Comparison of ENCODE assay signal across 13 cellular contexts in the genomic region with DNA sequence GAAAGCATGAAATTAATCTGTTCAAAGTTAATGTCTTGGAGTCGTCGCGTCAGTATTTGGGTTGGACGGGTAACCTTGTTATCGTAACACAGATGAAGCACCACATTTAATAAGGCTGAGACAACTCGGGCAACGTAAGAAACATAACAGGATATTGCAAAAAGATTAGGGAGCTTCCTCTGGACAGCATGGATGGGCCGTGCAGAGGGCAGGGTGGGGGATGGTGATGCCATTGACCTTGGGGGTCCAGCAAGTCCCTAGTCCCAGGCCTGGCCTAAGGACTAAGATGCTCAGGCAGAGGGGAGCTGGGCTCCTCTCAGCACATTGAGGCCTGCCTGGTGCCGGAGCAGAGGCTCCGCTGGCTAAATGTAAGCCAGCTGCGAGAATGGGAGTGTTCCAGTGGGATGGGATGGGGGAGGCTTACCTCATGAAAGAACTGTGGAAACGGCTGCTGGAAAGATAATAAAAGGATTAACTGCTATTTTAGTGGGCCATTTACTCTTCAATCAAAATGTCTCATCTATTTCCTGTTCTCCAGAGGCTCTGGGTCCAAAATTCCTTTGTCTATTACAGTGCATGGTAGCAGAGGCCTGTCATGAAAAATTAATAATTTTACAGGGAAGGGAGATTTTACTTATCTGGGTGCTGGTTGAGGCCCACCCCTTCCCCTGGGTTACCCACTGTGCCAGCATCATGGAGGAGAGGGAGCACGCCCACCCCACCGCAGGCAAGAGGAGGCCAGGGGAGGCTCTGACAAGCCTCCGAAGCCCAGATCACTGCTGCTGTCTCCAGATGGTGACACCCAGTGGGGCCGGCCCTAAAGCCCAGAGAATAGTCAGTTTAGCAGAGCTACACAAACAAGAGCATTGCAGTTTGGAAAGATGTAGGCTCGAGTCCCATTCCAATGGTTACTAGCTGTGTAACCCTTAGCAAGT.
DNase-seq lines count a peak whose midpoint lies in the region; ATAC-seq lines count a peak whose summit lies in the region.
"Had no signal": no experiment of that assay in that cellular context is flagged by ENCODE, and none has a peak within 500 bp of the region (broad histone marks: within the 10 kb centered on the region; RNA-seq: fewer than 3 reads in every experiment).

No MANE protein-coding gene starts in this region.

- H3K9me3 Mint-ChIP-seq in stimulated activated effector memory CD8-positive, alpha-beta T cell treated with anti-CD3 and anti-CD28 coated beads, Interleukin-12 subunit alpha, Interleukin-12 subunit beta, amount 100 ng/mL, for 72 hours: no peaks in the 10 kb centered on the region
- H3K9me3 Mint-ChIP-seq: CD8-positive, alpha-beta memory T cell had no signal

- in situ Hi-C loops in G401 (cut with HindIII; ENCODE audit: low sequenced_read_pairs): no loop called here

- peak overlapping the region; percentile 74 for H3K27ac Mint-ChIP-seq in stimulated activated effector memory CD8-positive, alpha-beta T cell treated with anti-CD3 and anti-CD28 coated beads, Interleukin-12 subunit alpha, Interleukin-12 subunit beta, amount 100 ng/mL, for 72 hours

- peaks cover 6% of the 10 kb centered on the region for H3K36me3 Mint-ChIP-seq in stimulated activated effector memory CD8-positive, alpha-beta T cell treated with anti-CD3 and anti-CD28 coated beads, Interleukin-12 subunit alpha, Interleukin-12 subunit beta, amount 100 ng/mL, for 72 hours
- H3K36me3 Mint-ChIP-seq: CD8-positive, alpha-beta memory T cell had no signal

- peak; percentile 31 to 55 for ATAC-seq in left cardiac atrium
- ATAC-seq in stimulated activated effector memory CD8-positive, alpha-beta T cell treated with anti-CD3 and anti-CD28 coated beads, Interleukin-12 subunit alpha, Interleukin-12 subunit beta, amount 100 ng/mL, for 72 hours: no peak
- ATAC-seq: PC-3 had no signal

- intact Hi-C loops in left cardiac atrium (cut with DNase I): no loop called here

- peak; percentile 30 for DNase-seq in DMS 273 (lab: John Stamatoyannopoulos, UW; ENCODE audit: unreplicated experiment)
- DNase-seq in DMS 273 treated with DMSO at 0.1 percent for 48 hours (lab: John Stamatoyannopoulos, UW): no peak
- DNase-seq in activated CD8-positive, alpha-beta memory T cell treated with anti-CD3 and anti-CD28 coated beads, Interleukin-2, amount 50 U/mL, for 4 hours: peak; percentile 0
- no peak for DNase-seq in left cardiac atrium
- no peak for DNase-seq in stimulated activated effector memory CD8-positive, alpha-beta T cell treated with anti-CD3 and anti-CD28 coated beads, Interleukin-12 subunit alpha, Interleukin-12 subunit beta, amount 100 ng/mL, for 72 hours (ENCODE audit: low spot score in 2 of 2)
- no peak for DNase-seq in G401 (ENCODE audit: low spot score)
- no peak for DNase-seq in NCI-H1092 (lab: John Stamatoyannopoulos, UW)
- no peak for DNase-seq in H4 (ENCODE audit: low spot score)
- DNase-seq: activated naive CD4-positive, alpha-beta T cell treated with Interleukin-2 at 50 U/mL for 16 hours; CD8-positive, alpha-beta memory T cell; MV-4-11; NCI-H446; PC-3 had no signal

- H3K4me1 Mint-ChIP-seq in stimulated activated effector memory CD8-positive, alpha-beta T cell treated with anti-CD3 and anti-CD28 coated beads, Interleukin-12 subunit alpha, Interleukin-12 subunit beta, amount 100 ng/mL, for 72 hours: peaks cover 27% of the 10 kb centered on the region

- no peak overlapping the region for H3K4me3 Mint-ChIP-seq in stimulated activated effector memory CD8-positive, alpha-beta T cell treated with anti-CD3 and anti-CD28 coated beads, Interleukin-12 subunit alpha, Interleukin-12 subunit beta, amount 100 ng/mL, for 72 hours
- H3K4me3 Mint-ChIP-seq: CD8-positive, alpha-beta memory T cell had no signal

Comparison
In these comparisons a context has a peak if more than half of its experiments do, and no peak if none do; other contexts are left out.
1. DNase-seq: peak in DMS 273 (single experiment) and activated CD8-positive, alpha-beta memory T cell treated with anti-CD3 and anti-CD28 coated beads, Interleukin-2, amount 50 U/mL, for 4 hours (single experiment); none in DMS 273 treated with DMSO at 0.1 percent for 48 hours (single experiment), left cardiac atrium (single experiment), stimulated activated effector memory CD8-positive, alpha-beta T cell treated with anti-CD3 and anti-CD28 coated beads, Interleukin-12 subunit alpha, Interleukin-12 subunit beta, amount 100 ng/mL, for 72 hours (0 of 2), G401 (single experiment), NCI-H1092 (single experiment) and H4 (single experiment).